In genomic region chrX:12979630-12980015, GRCh38 we compare ENCODE assay signal across 11 cellular contexts. TPM values are rescaled to one million over a fixed set of nuclear protein-coding genes. Genes with fewer than 3 reads are reported as not detected.
A peak's percentile ranks its signal among the peaks of the same experiment; 100 is the strongest.
DNase-seq lines count a peak whose midpoint lies in the region; ATAC-seq and TF ChIP-seq lines count a peak whose summit lies in the region.
"Had no signal": no experiment of that assay in that cellular context is flagged by ENCODE, and none has a peak within 500 bp of the region (broad histone marks: within the 10 kb centered on the region; RNA-seq: fewer than 3 reads in every experiment).

No MANE protein-coding gene starts in this region.

- H2BK15ac ChIP-seq in IMR-90 (ENCODE audit: low read depth, low read length) = no peak overlapping the region

- BruUV-seq in IMR-90 (replicated peaks; lab: Mats Ljungman, UMichigan) = no TSS peak
- no TSS peak for BruUV-seq in Caco-2 (replicated peaks; lab: Mats Ljungman, UMichigan)

- no peak for DNase-seq in CD14-positive monocyte (ENCODE audit: low spot score)
- DNase-seq in IMR-90 = peak; percentile 30
- peak; percentile 36 for DNase-seq in amniotic epithelial cell (ENCODE audit: low read depth)
- DNase-seq in naive B cell = no peak
- DNase-seq in Caco-2 = no peak
- DNase-seq in NCI-H2196 treated with DMSO at 0.1 percent for 48 hours (lab: John Stamatoyannopoulos, UW; ENCODE audit: unreplicated experiment) = no peak
- no peak for DNase-seq in chondrocyte (ENCODE audit: low spot score)
- DNase-seq in Ammon's horn (ENCODE audit: low spot score) = no peak
- DNase-seq: HCEC 1CT, NCI-H510A treated with DMSO at 0.1 percent for 48 hours, T1000 had no signal

- H3K18ac ChIP-seq in IMR-90 (ENCODE audit: low read depth, low read length) = no peak overlapping the region

- H4K91ac ChIP-seq in IMR-90 (ENCODE audit: insufficient read depth, low read depth, low read length) = peak overlapping the region; percentile 11; the same call in 1 of the 2 replicates

- in situ Hi-C loops in IMR-90 (cut with MboI; ENCODE audit: low sequenced_read_pairs) = loop anchor here (10.0 kb wide), 1 partner anchor 395 kb away; no protein-coding TSS in a partner anchor

- H3K4me1 ChIP-seq in IMR-90 (ENCODE audit: control insufficient read depth, insufficient read depth, low read length) (no peaks in the 10 kb centered on the region; the same call in 1 of the 2 replicates), Caco-2 (peaks cover 6% of the 10 kb centered on the region)

- H4K8ac ChIP-seq in IMR-90 (ENCODE audit: low read depth in 2 of 2, low read length in 2 of 2) = no peak overlapping the region

- no peak overlapping the region for H2AFZ ChIP-seq in IMR-90 (replicated peaks; ENCODE audit: low read length, poor library complexity)

- H3K4ac ChIP-seq in IMR-90 (ENCODE audit: low read depth, low read length) = no peak overlapping the region

- H3K4me3 Mint-ChIP-seq in CD14-positive monocyte (peak overlapping the region in 1 of 2 donors; percentile 33), naive B cell (peak overlapping the region in 7 of 8 donors; percentile 44 to 100 (median 98)), Caco-2 (ENCODE audit: unreplicated experiment) (no peak overlapping the region), chondrocyte (ENCODE audit: unreplicated experiment) (no peak overlapping the region)

- WGBS in IMR-90 (ENCODE audit: extremely low coverage in 2 of 2, insufficient read length in 1 of 2), 2 experiments = no CpG with 5 or more reads among the region's 5 CpGs

- 0 out of 2 replicates have a peak overlapping the region, but pooled peaks have one; percentile 4 for H2BK20ac ChIP-seq in IMR-90 (ENCODE audit: low read depth, low read length)

- intact Hi-C loops in CD14-positive monocyte (cut with micrococcal nuclease) (loop anchor here (10.0 kb wide), 2 partner anchors 115 to 515 kb away; no protein-coding TSS in a partner anchor), IMR-90 (cut with micrococcal nuclease) (loop anchor here (2.0 to 10.0 kb wide), 5 partner anchors 95 to 397 kb away; no protein-coding TSS in a partner anchor), Caco-2 (cut with micrococcal nuclease; ENCODE audit: unreplicated experiment) (loop anchor here (10.0 kb wide), 3 partner anchors 115 to 355 kb away; no protein-coding TSS in a partner anchor)

- 0 out of 2 replicates have a peak, but pooled peaks cover 2% of the 10 kb centered on the region for H3K9me1 ChIP-seq in IMR-90 (ENCODE audit: insufficient read depth, low read length)

- H3K9me3 ChIP-seq in IMR-90 (ENCODE audit: control insufficient read depth, insufficient read depth, low read length) (no peaks in the 10 kb centered on the region), Caco-2 (no peaks in the 10 kb centered on the region)

- TF ChIP-seq CTCF in CD14-positive monocyte (IDR thresholded peaks at IDR 0.05) (no peak), IMR-90 (conservative IDR thresholded peaks at IDR 0.05; ENCODE audit: low read depth, low read length) (no peak), Caco-2 (IDR thresholded peaks at IDR 0.05; ENCODE audit: insufficient read depth in 1 of 2, low read depth in 1 of 2, low read length in 1 of 2, severe bottlenecking in 1 of 2, unreplicated experiment in 1 of 2) (no peak), chondrocyte (IDR thresholded peaks at IDR 0.05) (no peak)

- no peak for ATAC-seq in IMR-90 (ENCODE audit: low read depth)
- ATAC-seq in naive B cell (ENCODE audit: low read depth in 2 of 2) = no peak

- H3K36me3 Mint-ChIP-seq in CD14-positive monocyte (peaks cover 26 to 32% of the 10 kb centered on the region in 2 donors), naive B cell (peaks cover 9 to 20% of the 10 kb centered on the region in 2 donors), Caco-2 (ENCODE audit: insufficient read depth, unreplicated experiment) (peaks cover 41% of the 10 kb centered on the region), chondrocyte (ENCODE audit: low read depth) (peaks cover 23% of the 10 kb centered on the region)

- H3K27me3 Mint-ChIP-seq in CD14-positive monocyte (ENCODE audit: low read depth in 3 of 3) (peaks cover 0 to 83% (median 1%) of the 10 kb centered on the region in 3 donors), naive B cell (peaks cover 0 to 23% (median 0%) of the 10 kb centered on the region in 3 donors), Caco-2 (ENCODE audit: insufficient read depth, unreplicated experiment) (no peaks in the 10 kb centered on the region), chondrocyte (ENCODE audit: low read depth) (no peaks in the 10 kb centered on the region)

- CTCF ChIA-PET in IMR-90 (lab: Yijun Ruan, JAX) (interaction anchor here (0.7 to 1.6 kb wide), 3 partner anchors 17 to 1908 kb away, joined by 3 to 4 read pairs (median 3); no protein-coding TSS in a partner anchor), Caco-2 (lab: Charles Lee) (no interaction called here)

- POLR2A ChIA-PET in IMR-90 (lab: Charles Lee; ENCODE audit: unreplicated experiment) (interaction anchor here (0.5 to 1.5 kb wide), 4 partner anchors 33 to 508 kb away, joined by 3 to 9 read pairs (median 4); no protein-coding TSS in a partner anchor), Caco-2 (lab: Charles Lee) (interaction anchor here (0.5 kb wide), 1 partner anchor 196 kb away, joined by 3 read pairs; no protein-coding TSS in a partner anchor)

- no peak overlapping the region for H3K4me3 ChIP-seq in IMR-90 (ENCODE audit: insufficient read depth, low read depth, low read length)
- H3K4me3 ChIP-seq in Caco-2 (ENCODE audit: low read depth, low read length) = no peak overlapping the region

- no peak overlapping the region for H3K4me2 ChIP-seq in IMR-90 (ENCODE audit: low read depth, low read length)

- H2BK5ac ChIP-seq in IMR-90 (ENCODE audit: low read depth, low read length, poor library complexity, severe bottlenecking) = peak overlapping the region; percentile 11

- H3K79me1 ChIP-seq in IMR-90 (ENCODE audit: low read depth in 1 of 2, low read length in 2 of 2) = 0 out of 4 replicates have a peak, but pooled peaks cover 0 to 1% of the 10 kb centered on the region in 2 experiments

- no peak overlapping the region for H3K9ac ChIP-seq in IMR-90 (ENCODE audit: low read depth, low read length)

- H3K27ac Mint-ChIP-seq in CD14-positive monocyte = peak overlapping the region in 4 of 7 donors; percentile 7 to 94 (median 54)
- H3K27ac Mint-ChIP-seq in naive B cell = peak overlapping the region; percentile 5 to 99 (median 71)
- H3K27ac Mint-ChIP-seq in Caco-2 (ENCODE audit: unreplicated experiment) = no peak overlapping the region
- no peak overlapping the region for H3K27ac Mint-ChIP-seq in chondrocyte (ENCODE audit: unreplicated experiment)

- peak overlapping the region; percentile 67; the same call in 1 of the 2 replicates for H3K27ac ChIP-seq in IMR-90 (ENCODE audit: insufficient read depth, low read length)

- H2AK9ac ChIP-seq in IMR-90 (replicated peaks; ENCODE audit: low read depth, low read length, poor library complexity) = no peak overlapping the region

- TF ChIP-seq POLR2A in IMR-90 (IDR thresholded peaks at IDR 0.05; ENCODE audit: low read depth, low read length) = no peak

- peaks cover 10% of the 10 kb centered on the region for H3K36me3 ChIP-seq in IMR-90 (ENCODE audit: control insufficient read depth, insufficient read depth, low read length)
- H3K36me3 ChIP-seq in Caco-2 (ENCODE audit: control insufficient read depth, insufficient read depth, low read length) = no peaks in the 10 kb centered on the region

- no peak overlapping the region for H3K14ac ChIP-seq in IMR-90 (replicated peaks; ENCODE audit: low read depth, low read length)

- peaks cover 12% of the 10 kb centered on the region; the same call in 1 of the 2 replicates for H4K20me1 ChIP-seq in IMR-90 (ENCODE audit: insufficient read depth, low read length)

- no peak overlapping the region for H4K5ac ChIP-seq in IMR-90 (ENCODE audit: low read depth, low read length)

- no peak for TF ChIP-seq RAD21 in IMR-90 (IDR thresholded peaks at IDR 0.05; ENCODE audit: low read length)

- no peak overlapping the region for H3K23ac ChIP-seq in IMR-90 (ENCODE audit: low read depth, low read length)

- no peak overlapping the region for H3K56ac ChIP-seq in IMR-90 (ENCODE audit: extremely low read depth, insufficient read depth, low read length)

- dilution Hi-C loops in IMR-90 (cut with HindIII; ENCODE audit: low sequenced_read_pairs, unreplicated experiment) = no loop called here

- peaks cover 33% of the 10 kb centered on the region for H3K4me1 Mint-ChIP-seq in CD14-positive monocyte
- peaks cover 29 to 69% (median 42%) of the 10 kb centered on the region in 3 donors for H3K4me1 Mint-ChIP-seq in naive B cell
- peaks cover 16% of the 10 kb centered on the region for H3K4me1 Mint-ChIP-seq in Caco-2 (ENCODE audit: low read depth, unreplicated experiment)
- peaks cover 33% of the 10 kb centered on the region for H3K4me1 Mint-ChIP-seq in chondrocyte (ENCODE audit: low read depth)

- H2BK120ac ChIP-seq in IMR-90 (ENCODE audit: low read depth, low read length) = 0 out of 2 replicates have a peak overlapping the region, but pooled peaks have one; percentile 8

- peaks cover 0 to 20% (median 13%) of the 10 kb centered on the region in 7 donors for H3K9me3 Mint-ChIP-seq in CD14-positive monocyte
- peaks cover 0 to 9% (median 5%) of the 10 kb centered on the region in 7 donors for H3K9me3 Mint-ChIP-seq in naive B cell
- no peaks in the 10 kb centered on the region for H3K9me3 Mint-ChIP-seq in Caco-2 (ENCODE audit: unreplicated experiment)
- H3K9me3 Mint-ChIP-seq in chondrocyte (ENCODE audit: low read depth) = peaks cover 5% of the 10 kb centered on the region

- H2AK5ac ChIP-seq in IMR-90 (ENCODE audit: low read depth, low read length) = no peak overlapping the region

- H3K27me3 ChIP-seq in IMR-90 (ENCODE audit: control insufficient read depth, insufficient read depth, low read length) = no peaks in the 10 kb centered on the region
- H3K27me3 ChIP-seq in Caco-2 (replicated peaks; ENCODE audit: control insufficient read depth, insufficient read depth, low read length) = no peaks in the 10 kb centered on the region

TF ChIP-seq in IMR-90, 13 proteins besides CTCF, POLR2A, EP300 and RAD21 (continues in another document):
- TF ChIP-seq RFX5 (IDR thresholded peaks at IDR 0.05; ENCODE audit: low read depth, low read length) (no peak), SMC3 (IDR thresholded peaks at IDR 0.05; ENCODE audit: low read depth, low read length) (no peak), RCOR1 (IDR thresholded peaks at IDR 0.05; ENCODE audit: insufficient replicate concordance, low read length) (no peak), MXI1 (IDR thresholded peaks at IDR 0.05; ENCODE audit: borderline replicate concordance, low read depth, low read length) (no peak), FOS (IDR thresholded peaks at IDR 0.05; ENCODE audit: low read depth, low read length) (no peak), BHLHE40 (IDR thresholded peaks at IDR 0.05; ENCODE audit: low read depth, low read length) (no peak)

RNA-seq across cellular contexts. Expression of gene TMSB4X, which starts 4.7 kb away (rescaled TPM):
- polyA plus RNA-seq in CD14-positive monocyte = over 10,000 TPM; 27,127 to 31,074 TPM
- 9,222 and 11,116 TPM in 2 replicates for total RNA-seq in IMR-90 (2012; rRNA removed)
- polyA plus RNA-seq in IMR-90 (2012; rRNA removed) = 4,133 and 4,648 TPM in 2 replicates
- 4,164 and 9,036 TPM in 2 replicates for polyA plus RNA-seq in IMR-90 (2012; cell fraction: cytosol; rRNA removed)
- polyA plus RNA-seq in IMR-90 (2012; cell fraction: nucleus; rRNA removed; ENCODE audit: low replicate concordance) = 567 and 1,669 TPM in 2 replicates
- polyA plus RNA-seq in naive B cell (ENCODE audit: low read depth in 6 of 6) = over 10,000 TPM; 18,491 to 24,142 (median 22,031) TPM
- 1,007 and 1,095 TPM in 2 replicates for total RNA-seq in Caco-2 (2022)
- total RNA-seq in chondrocyte = 1,769 to 3,180 TPM (median 3,093 TPM) in 3 replicates

Comparison
In these comparisons a context has a peak if more than half of its experiments do, and no peak if none do; other contexts are left out.
1. DNase-seq: peak in IMR-90 (single experiment) and amniotic epithelial cell (single experiment); none in CD14-positive monocyte (single experiment), naive B cell (single experiment), Caco-2 (0 of 2), NCI-H2196 treated with DMSO at 0.1 percent for 48 hours (single experiment), chondrocyte (single experiment) and Ammon's horn (single experiment).
2. H3K27ac Mint-ChIP-seq: peak in CD14-positive monocyte (4 of 7) and naive B cell (6 of 6); none in Caco-2 (single experiment) and chondrocyte (single experiment).
3. H3K4me3 Mint-ChIP-seq: peak in naive B cell (7 of 8); none in Caco-2 (single experiment) and chondrocyte (single experiment).